In genomic region chr20:57561356-57562279, GRCh38 we compare ENCODE assay signal across 1 cellular context.
TF ChIP-seq lines count a peak whose summit lies in the region.

No MANE protein-coding gene starts in this region.

TF ChIP-seq in HepG2, 621 proteins besides CTCF, POLR2A, EP300 and RAD21 (continued from another document):
- TF ChIP-seq ZNF691 (CRISPR knock-in tag; IDR thresholded peaks at IDR 0.05; ENCODE audit: borderline replicate concordance, low read depth): 0 out of 2 replicates have a peak, but pooled peaks have one; percentile 5
- 0 out of 2 replicates have a peak, but pooled peaks have one; percentile 10 for TF ChIP-seq ZNF772 (CRISPR knock-in tag; IDR thresholded peaks at IDR 0.05)
